Comparison of ENCODE assay signal across 20 cellular contexts in genomic region chr12:53935562-53936341, GRCh38. TPM values are rescaled to one million over a fixed set of nuclear protein-coding genes. Genes with fewer than 3 reads are reported as not detected.
A peak's percentile ranks its signal among the peaks of the same experiment; 100 is the strongest.
DNase-seq lines count a peak whose midpoint lies in the region; ATAC-seq and TF ChIP-seq lines count a peak whose summit lies in the region.
"Had no signal": no experiment of that assay in that cellular context is flagged by ENCODE, and none has a peak within 500 bp of the region (broad histone marks: within the 10 kb centered on the region; RNA-seq: fewer than 3 reads in every experiment).

No MANE protein-coding gene starts in this region.

- no peak for DNase-seq in stimulated activated naive CD8-positive, alpha-beta T cell treated with anti-CD3 and anti-CD28 coated beads, Interleukin-15, Interleukin-2, amounts not matched to agents 100 U/mL and 50 U/mL, for 24 hours
- no peak for DNase-seq in mesothelial cell of epicardium (ENCODE audit: low spot score in 2 of 2, unreplicated experiment in 2 of 2)
- DNase-seq in thyroid gland, result no peak
- no peak for DNase-seq in colonic mucosa
- no peak for DNase-seq in activated CD4-positive, CD25-positive, alpha-beta regulatory T cell (lab: John Stamatoyannopoulos, UW)
- DNase-seq: activated T-cell treated with anti-CD3 and anti-CD28 coated beads, Interleukin-2, amount 50 U/mL, for 4 hours; anterior cingulate cortex; Calu3; GF-D8; NCI-H1930; NCI-H510A; Right ventricle myocardium superior had no signal

- no peak overlapping the region for H3K4me3 ChIP-seq in thyroid gland (replicated peaks in 1 of 3)
- H3K4me3 ChIP-seq in colonic mucosa, result no peak overlapping the region
- H3K4me3 ChIP-seq: HAP-1, lung, suprapubic skin had no signal

- H3K9me3 ChIP-seq in thyroid gland (no peaks in the 10 kb centered on the region), colonic mucosa (no peaks in the 10 kb centered on the region)
- H3K9me3 ChIP-seq: HAP-1, suprapubic skin had no signal

- peak overlapping the region; percentile 61 for H3K4me3 Mint-ChIP-seq in stimulated activated naive CD8-positive, alpha-beta T cell treated with anti-CD3 and anti-CD28 coated beads, Interleukin-15, Interleukin-2, amounts not matched to agents 100 ng/mL and 50 ng/mL, for 24 hours
- peak overlapping the region; percentile 55 for H3K4me3 Mint-ChIP-seq in activated naive CD8-positive, alpha-beta T cell
- peak overlapping the region; percentile 51 for H3K4me3 Mint-ChIP-seq in mesothelial cell of epicardium
- H3K4me3 Mint-ChIP-seq: activated T-cell treated with anti-CD3 and anti-CD28 coated beads, Interleukin-2, amount 50 U/mL, for 4 hours; neural crest cell had no signal

- H3K27ac Mint-ChIP-seq in stimulated activated naive CD8-positive, alpha-beta T cell treated with anti-CD3 and anti-CD28 coated beads, Interleukin-15, Interleukin-2, amounts not matched to agents 100 ng/mL and 50 ng/mL, for 24 hours, result no peak overlapping the region
- H3K27ac Mint-ChIP-seq in activated naive CD8-positive, alpha-beta T cell, result no peak overlapping the region
- H3K27ac Mint-ChIP-seq in mesothelial cell of epicardium, result no peak overlapping the region

- H3K27me3 ChIP-seq in thyroid gland (peaks cover 39% of the 10 kb centered on the region), colonic mucosa (peaks cover 97% of the 10 kb centered on the region)

- H3K9me3 Mint-ChIP-seq in stimulated activated naive CD8-positive, alpha-beta T cell treated with anti-CD3 and anti-CD28 coated beads, Interleukin-15, Interleukin-2, amounts not matched to agents 100 ng/mL and 50 ng/mL, for 24 hours, result no peaks in the 10 kb centered on the region
- H3K9me3 Mint-ChIP-seq in activated naive CD8-positive, alpha-beta T cell (ENCODE audit: low read depth), result no peaks in the 10 kb centered on the region
- H3K9me3 Mint-ChIP-seq in mesothelial cell of epicardium, result no peaks in the 10 kb centered on the region
- H3K9me3 Mint-ChIP-seq: activated T-cell treated with anti-CD3 and anti-CD28 coated beads, Interleukin-2, amount 50 U/mL, for 4 hours; neural crest cell had no signal

- 5 to 8% methylated on average over 40 of the region's 40 CpGs for WGBS in thyroid gland, 2 donors

- no peaks in the 10 kb centered on the region for H3K36me3 ChIP-seq in thyroid gland
- H3K36me3 ChIP-seq in colonic mucosa, result no peaks in the 10 kb centered on the region
- H3K36me3 ChIP-seq: HAP-1, suprapubic skin had no signal

- intact Hi-C loops in thyroid gland (cut with DNase I), result no loop called here
- intact Hi-C loops in colonic mucosa (cut with DNase I), result no loop called here

- peaks cover 88% of the 10 kb centered on the region for H3K27me3 Mint-ChIP-seq in stimulated activated naive CD8-positive, alpha-beta T cell treated with anti-CD3 and anti-CD28 coated beads, Interleukin-15, Interleukin-2, amounts not matched to agents 100 ng/mL and 50 ng/mL, for 24 hours
- peaks cover 60% of the 10 kb centered on the region for H3K27me3 Mint-ChIP-seq in activated naive CD8-positive, alpha-beta T cell
- peaks cover 97% of the 10 kb centered on the region for H3K27me3 Mint-ChIP-seq in mesothelial cell of epicardium (ENCODE audit: low read depth)

- peaks cover 14% of the 10 kb centered on the region for H3K4me1 Mint-ChIP-seq in stimulated activated naive CD8-positive, alpha-beta T cell treated with anti-CD3 and anti-CD28 coated beads, Interleukin-15, Interleukin-2, amounts not matched to agents 100 ng/mL and 50 ng/mL, for 24 hours (ENCODE audit: low read depth)
- H3K4me1 Mint-ChIP-seq in activated naive CD8-positive, alpha-beta T cell (ENCODE audit: low read depth), result peaks cover 24% of the 10 kb centered on the region
- H3K4me1 Mint-ChIP-seq in mesothelial cell of epicardium, result peaks cover 14% of the 10 kb centered on the region
- H3K4me1 Mint-ChIP-seq: neural crest cell had no signal

- H3K27ac ChIP-seq in thyroid gland (no peak overlapping the region), colonic mucosa (no peak overlapping the region)
- H3K27ac ChIP-seq: suprapubic skin had no signal

- TF ChIP-seq POLR2A in thyroid gland (IDR thresholded peaks at IDR 0.05), result no peak

- ATAC-seq in stimulated activated naive CD8-positive, alpha-beta T cell treated with anti-CD3 and anti-CD28 coated beads, Interleukin-15, Interleukin-2, amounts not matched to agents 100 U/mL and 50 U/mL, for 24 hours, result no peak
- ATAC-seq in GM18498 (IDR thresholded peaks at IDR 0.05; ENCODE audit: unreplicated experiment), result no peak
- ATAC-seq: activated T-cell treated with anti-CD3 and anti-CD28 coated beads, Interleukin-2, amount 50 U/mL, for 4 hours had no signal

- H3K36me3 Mint-ChIP-seq in stimulated activated naive CD8-positive, alpha-beta T cell treated with anti-CD3 and anti-CD28 coated beads, Interleukin-15, Interleukin-2, amounts not matched to agents 100 ng/mL and 50 ng/mL, for 24 hours (ENCODE audit: low read depth), result no peaks in the 10 kb centered on the region
- H3K36me3 Mint-ChIP-seq in activated naive CD8-positive, alpha-beta T cell, result no peaks in the 10 kb centered on the region
- no peaks in the 10 kb centered on the region for H3K36me3 Mint-ChIP-seq in mesothelial cell of epicardium

- H3K4me1 ChIP-seq in thyroid gland (peaks cover 0 to 20% of the 10 kb centered on the region in 2 donors), colonic mucosa (no peaks in the 10 kb centered on the region)

- TF ChIP-seq CTCF in mesothelial cell of epicardium (IDR thresholded peaks at IDR 0.05; ENCODE audit: unreplicated experiment) (no peak), thyroid gland (IDR thresholded peaks at IDR 0.05) (no peak), colonic mucosa (IDR thresholded peaks at IDR 0.05) (no peak)

- H3K9ac ChIP-seq in colonic mucosa (ENCODE audit: low read depth in 2 of 2, low read length in 2 of 2), result no peak overlapping the region

RNA-seq across cellular contexts. Expression of gene HOXC13, which starts 2.9 kb away (rescaled TPM):
- total RNA-seq in mesothelial cell of epicardium (0.44 to 0.69 TPM (median 0.61 TPM) in 3 replicates), thyroid gland (not detected), colonic mucosa (not detected)
- total RNA-seq: activated T-cell treated with anti-CD3 and anti-CD28 coated beads, Interleukin-2, amount 50 U/mL, for 4 hours; Calu3; lung; neural crest cell; Right ventricle myocardium superior had no signal

RNA-seq across cellular contexts. Expression of gene HOXC12, which starts 19.0 kb away (rescaled TPM):
- total RNA-seq in mesothelial cell of epicardium (not detected in 3 replicates), thyroid gland (not detected), colonic mucosa (not detected)
- total RNA-seq: activated T-cell treated with anti-CD3 and anti-CD28 coated beads, Interleukin-2, amount 50 U/mL, for 4 hours; Calu3; lung; neural crest cell; renal cortical epithelial cell; Right ventricle myocardium superior had no signal

RNA-seq across cellular contexts. Expression of gene HOXC11, which starts 37.2 kb away (rescaled TPM):
- total RNA-seq in mesothelial cell of epicardium (0.47 to 0.60 TPM (median 0.47 TPM) in 3 replicates), thyroid gland (not detected), colonic mucosa (not detected)
- total RNA-seq: activated T-cell treated with anti-CD3 and anti-CD28 coated beads, Interleukin-2, amount 50 U/mL, for 4 hours; Calu3; lung; neural crest cell; Right ventricle myocardium superior had no signal

RNA-seq across cellular contexts. Expression of gene HOTAIR, which starts 39.0 kb away (rescaled TPM):
- 1.1 to 1.8 TPM (median 1.8 TPM) in 3 replicates for total RNA-seq in mesothelial cell of epicardium
- total RNA-seq in thyroid gland, result not detected
- total RNA-seq in colonic mucosa, result not detected
- total RNA-seq: activated T-cell treated with anti-CD3 and anti-CD28 coated beads, Interleukin-2, amount 50 U/mL, for 4 hours; Calu3; neural crest cell; Right ventricle myocardium superior had no signal

RNA-seq across cellular contexts. Expression of gene HOXC10, which starts 49.2 kb away (rescaled TPM):
- total RNA-seq in mesothelial cell of epicardium (0.95 to 0.97 TPM (median 0.96 TPM) in 3 replicates), thyroid gland (not detected), colonic mucosa (not detected)
- total RNA-seq: activated T-cell treated with anti-CD3 and anti-CD28 coated beads, Interleukin-2, amount 50 U/mL, for 4 hours; Right ventricle myocardium superior had no signal
